Comparison of ENCODE assay signal across 1 cellular context in genomic region chr4:109434007-109434792, GRCh38.
TF ChIP-seq lines count a peak whose summit lies in the region.

No MANE protein-coding gene starts in this region.

TF ChIP-seq in HepG2, 621 proteins besides CTCF, POLR2A, EP300 and RAD21 (continued from another document and continues in another):
- TF ChIP-seq, protein P1, sequence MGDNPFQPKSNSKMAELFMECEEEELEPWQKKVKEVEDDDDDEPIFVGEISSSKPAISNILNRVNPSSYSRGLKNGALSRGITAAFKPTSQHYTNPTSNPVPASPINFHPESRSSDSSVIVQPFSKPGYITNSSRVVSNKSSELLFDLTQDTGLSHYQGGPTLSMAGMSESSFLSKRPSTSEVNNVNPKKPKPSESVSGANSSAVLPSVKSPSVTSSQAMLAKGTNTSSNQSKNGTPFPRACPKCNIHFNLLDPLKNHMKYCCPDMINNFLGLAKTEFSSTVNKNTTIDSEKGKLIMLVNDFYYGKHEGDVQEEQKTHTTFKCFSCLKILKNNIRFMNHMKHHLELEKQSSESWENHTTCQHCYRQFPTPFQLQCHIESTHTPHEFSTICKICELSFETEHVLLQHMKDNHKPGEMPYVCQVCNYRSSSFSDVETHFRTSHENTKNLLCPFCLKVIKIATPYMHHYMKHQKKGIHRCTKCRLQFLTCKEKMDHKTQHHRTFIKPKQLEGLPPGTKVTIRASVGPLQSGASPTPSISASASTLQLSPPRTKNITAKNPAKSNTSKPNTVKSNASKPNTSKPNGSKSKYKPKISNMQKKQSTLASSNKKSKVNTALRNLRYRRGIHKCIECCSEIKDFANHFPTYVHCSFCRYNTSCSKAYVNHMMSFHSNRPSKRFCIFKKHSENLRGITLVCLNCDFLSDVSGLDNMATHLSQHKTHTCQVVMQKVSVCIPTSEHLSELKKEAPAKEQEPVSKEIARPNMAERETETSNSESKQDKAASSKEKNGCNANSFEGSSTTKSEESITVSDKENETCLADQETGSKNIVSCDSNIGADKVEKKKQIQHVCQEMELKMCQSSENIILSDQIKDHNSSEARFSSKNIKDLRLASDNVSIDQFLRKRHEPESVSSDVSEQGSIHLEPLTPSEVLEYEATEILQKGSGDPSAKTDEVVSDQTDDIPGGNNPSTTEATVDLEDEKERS (CRISPR knock-in tag; IDR thresholded peaks at IDR 0.05): 0 out of 2 replicates have a peak, but pooled peaks have one; percentile 31
- TF ChIP-seq, protein P2, sequence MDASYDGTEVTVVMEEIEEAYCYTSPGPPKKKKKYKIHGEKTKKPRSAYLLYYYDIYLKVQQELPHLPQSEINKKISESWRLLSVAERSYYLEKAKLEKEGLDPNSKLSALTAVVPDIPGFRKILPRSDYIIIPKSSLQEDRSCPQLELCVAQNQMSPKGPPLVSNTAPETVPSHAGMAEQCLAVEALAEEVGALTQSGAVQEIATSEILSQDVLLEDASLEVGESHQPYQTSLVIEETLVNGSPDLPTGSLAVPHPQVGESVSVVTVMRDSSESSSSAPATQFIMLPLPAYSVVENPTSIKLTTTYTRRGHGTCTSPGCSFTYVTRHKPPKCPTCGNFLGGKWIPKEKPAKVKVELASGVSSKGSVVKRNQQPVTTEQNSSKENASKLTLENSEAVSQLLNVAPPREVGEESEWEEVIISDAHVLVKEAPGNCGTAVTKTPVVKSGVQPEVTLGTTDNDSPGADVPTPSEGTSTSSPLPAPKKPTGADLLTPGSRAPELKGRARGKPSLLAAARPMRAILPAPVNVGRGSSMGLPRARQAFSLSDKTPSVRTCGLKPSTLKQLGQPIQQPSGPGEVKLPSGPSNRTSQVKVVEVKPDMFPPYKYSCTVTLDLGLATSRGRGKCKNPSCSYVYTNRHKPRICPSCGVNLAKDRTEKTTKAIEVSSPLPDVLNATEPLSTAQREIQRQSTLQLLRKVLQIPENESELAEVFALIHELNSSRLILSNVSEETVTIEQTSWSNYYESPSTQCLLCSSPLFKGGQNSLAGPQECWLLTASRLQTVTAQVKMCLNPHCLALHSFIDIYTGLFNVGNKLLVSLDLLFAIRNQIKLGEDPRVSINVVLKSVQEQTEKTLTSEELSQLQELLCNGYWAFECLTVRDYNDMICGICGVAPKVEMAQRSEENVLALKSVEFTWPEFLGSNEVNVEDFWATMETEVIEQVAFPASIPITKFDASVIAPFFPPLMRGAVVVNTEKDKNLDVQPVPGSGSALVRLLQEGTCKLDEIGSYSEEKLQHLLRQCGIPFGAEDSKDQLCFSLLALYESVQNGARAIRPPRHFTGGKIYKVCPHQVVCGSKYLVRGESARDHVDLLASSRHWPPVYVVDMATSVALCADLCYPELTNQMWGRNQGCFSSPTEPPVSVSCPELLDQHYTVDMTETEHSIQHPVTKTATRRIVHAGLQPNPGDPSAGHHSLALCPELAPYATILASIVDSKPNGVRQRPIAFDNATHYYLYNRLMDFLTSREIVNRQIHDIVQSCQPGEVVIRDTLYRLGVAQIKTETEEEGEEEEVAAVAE (CRISPR knock-in tag; IDR thresholded peaks at IDR 0.05; ENCODE audit: borderline replicate concordance): no peak
- no peak for TF ChIP-seq TMF1 (CRISPR knock-in tag; IDR thresholded peaks at IDR 0.05; ENCODE audit: low read depth)
- TF ChIP-seq, protein P3, sequence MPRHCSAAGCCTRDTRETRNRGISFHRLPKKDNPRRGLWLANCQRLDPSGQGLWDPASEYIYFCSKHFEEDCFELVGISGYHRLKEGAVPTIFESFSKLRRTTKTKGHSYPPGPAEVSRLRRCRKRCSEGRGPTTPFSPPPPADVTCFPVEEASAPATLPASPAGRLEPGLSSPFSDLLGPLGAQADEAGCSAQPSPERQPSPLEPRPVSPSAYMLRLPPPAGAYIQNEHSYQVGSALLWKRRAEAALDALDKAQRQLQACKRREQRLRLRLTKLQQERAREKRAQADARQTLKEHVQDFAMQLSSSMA (CRISPR knock-in tag; IDR thresholded peaks at IDR 0.05): no peak
- TF ChIP-seq MIER2 (CRISPR knock-in tag; IDR thresholded peaks at IDR 0.05): no peak
- TF ChIP-seq ZBTB14 (CRISPR knock-in tag; IDR thresholded peaks at IDR 0.05): no peak; the same call in 1 of the 2 replicates
- no peak for TF ChIP-seq ISX (CRISPR knock-in tag; conservative IDR thresholded peaks at IDR 0.05)
- no peak for TF ChIP-seq TFE3 (CRISPR knock-in tag; IDR thresholded peaks at IDR 0.05)
- TF ChIP-seq, protein P4, sequence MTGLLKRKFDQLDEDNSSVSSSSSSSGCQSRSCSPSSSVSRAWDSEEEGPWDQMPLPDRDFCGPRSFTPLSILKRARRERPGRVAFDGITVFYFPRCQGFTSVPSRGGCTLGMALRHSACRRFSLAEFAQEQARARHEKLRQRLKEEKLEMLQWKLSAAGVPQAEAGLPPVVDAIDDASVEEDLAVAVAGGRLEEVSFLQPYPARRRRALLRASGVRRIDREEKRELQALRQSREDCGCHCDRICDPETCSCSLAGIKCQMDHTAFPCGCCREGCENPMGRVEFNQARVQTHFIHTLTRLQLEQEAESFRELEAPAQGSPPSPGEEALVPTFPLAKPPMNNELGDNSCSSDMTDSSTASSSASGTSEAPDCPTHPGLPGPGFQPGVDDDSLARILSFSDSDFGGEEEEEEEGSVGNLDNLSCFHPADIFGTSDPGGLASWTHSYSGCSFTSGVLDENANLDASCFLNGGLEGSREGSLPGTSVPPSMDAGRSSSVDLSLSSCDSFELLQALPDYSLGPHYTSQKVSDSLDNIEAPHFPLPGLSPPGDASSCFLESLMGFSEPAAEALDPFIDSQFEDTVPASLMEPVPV (CRISPR knock-in tag; IDR thresholded peaks at IDR 0.05): no peak
- no peak for TF ChIP-seq MEIS2 (CRISPR knock-in tag; IDR thresholded peaks at IDR 0.05)
- TF ChIP-seq KMT2B (CRISPR knock-in tag; IDR thresholded peaks at IDR 0.05): 0 out of 2 replicates have a peak, but pooled peaks have one; percentile 31
- 0 out of 2 replicates have a peak, but pooled peaks have one; percentile 24 for TF ChIP-seq SATB2 (CRISPR knock-in tag; IDR thresholded peaks at IDR 0.05)
- no peak for TF ChIP-seq MED13 (CRISPR knock-in tag; IDR thresholded peaks at IDR 0.05)
- TF ChIP-seq ZC3H4 (CRISPR knock-in tag; IDR thresholded peaks at IDR 0.05; ENCODE audit: borderline replicate concordance): no peak
- no peak for TF ChIP-seq ZNF670 (CRISPR knock-in tag; IDR thresholded peaks at IDR 0.05; ENCODE audit: borderline replicate concordance)
- TF ChIP-seq THAP9 (CRISPR knock-in tag; IDR thresholded peaks at IDR 0.05; ENCODE audit: borderline replicate concordance): no peak
- TF ChIP-seq SAFB2 (CRISPR knock-in tag; IDR thresholded peaks at IDR 0.05; ENCODE audit: borderline replicate concordance, low read depth): no peak
- no peak for TF ChIP-seq NBN (conservative IDR thresholded peaks at IDR 0.05)
- no peak for TF ChIP-seq HMG20A (CRISPR knock-in tag; IDR thresholded peaks at IDR 0.05; ENCODE audit: borderline replicate concordance)
- TF ChIP-seq SYNCRIP (IDR thresholded peaks at IDR 0.05; ENCODE audit: insufficient read depth, low read depth, low read length): no peak
- TF ChIP-seq ZNF572 (CRISPR knock-in tag; IDR thresholded peaks at IDR 0.05): no peak
- TF ChIP-seq ZC3H13 (CRISPR knock-in tag; IDR thresholded peaks at IDR 0.05): no peak
- TF ChIP-seq, protein P5, sequence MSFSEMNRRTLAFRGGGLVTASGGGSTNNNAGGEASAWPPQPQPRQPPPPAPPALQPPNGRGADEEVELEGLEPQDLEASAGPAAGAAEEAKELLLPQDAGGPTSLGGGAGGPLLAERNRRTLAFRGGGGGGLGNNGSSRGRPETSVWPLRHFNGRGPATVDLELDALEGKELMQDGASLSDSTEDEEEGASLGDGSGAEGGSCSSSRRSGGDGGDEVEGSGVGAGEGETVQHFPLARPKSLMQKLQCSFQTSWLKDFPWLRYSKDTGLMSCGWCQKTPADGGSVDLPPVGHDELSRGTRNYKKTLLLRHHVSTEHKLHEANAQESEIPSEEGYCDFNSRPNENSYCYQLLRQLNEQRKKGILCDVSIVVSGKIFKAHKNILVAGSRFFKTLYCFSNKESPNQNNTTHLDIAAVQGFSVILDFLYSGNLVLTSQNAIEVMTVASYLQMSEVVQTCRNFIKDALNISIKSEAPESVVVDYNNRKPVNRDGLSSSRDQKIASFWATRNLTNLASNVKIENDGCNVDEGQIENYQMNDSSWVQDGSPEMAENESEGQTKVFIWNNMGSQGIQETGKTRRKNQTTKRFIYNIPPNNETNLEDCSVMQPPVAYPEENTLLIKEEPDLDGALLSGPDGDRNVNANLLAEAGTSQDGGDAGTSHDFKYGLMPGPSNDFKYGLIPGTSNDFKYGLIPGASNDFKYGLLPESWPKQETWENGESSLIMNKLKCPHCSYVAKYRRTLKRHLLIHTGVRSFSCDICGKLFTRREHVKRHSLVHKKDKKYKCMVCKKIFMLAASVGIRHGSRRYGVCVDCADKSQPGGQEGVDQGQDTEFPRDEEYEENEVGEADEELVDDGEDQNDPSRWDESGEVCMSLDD (CRISPR knock-in tag; IDR thresholded peaks at IDR 0.05; ENCODE audit: borderline replicate concordance): no peak
- TF ChIP-seq SP2 (CRISPR knock-in tag; IDR thresholded peaks at IDR 0.05): no peak; the same call in 1 of the 2 replicates
- TF ChIP-seq PHB2 (IDR thresholded peaks at IDR 0.05; ENCODE audit: partially characterized antibody): no peak
- no peak for TF ChIP-seq ZNF605 (CRISPR knock-in tag; IDR thresholded peaks at IDR 0.05)
- no peak for TF ChIP-seq SOX13 (IDR thresholded peaks at IDR 0.05)
- no peak for TF ChIP-seq SOX13 (CRISPR knock-in tag; conservative IDR thresholded peaks at IDR 0.05 in 1 of 2, IDR thresholded peaks at IDR 0.05 in 1 of 2)
- TF ChIP-seq, protein P6, sequence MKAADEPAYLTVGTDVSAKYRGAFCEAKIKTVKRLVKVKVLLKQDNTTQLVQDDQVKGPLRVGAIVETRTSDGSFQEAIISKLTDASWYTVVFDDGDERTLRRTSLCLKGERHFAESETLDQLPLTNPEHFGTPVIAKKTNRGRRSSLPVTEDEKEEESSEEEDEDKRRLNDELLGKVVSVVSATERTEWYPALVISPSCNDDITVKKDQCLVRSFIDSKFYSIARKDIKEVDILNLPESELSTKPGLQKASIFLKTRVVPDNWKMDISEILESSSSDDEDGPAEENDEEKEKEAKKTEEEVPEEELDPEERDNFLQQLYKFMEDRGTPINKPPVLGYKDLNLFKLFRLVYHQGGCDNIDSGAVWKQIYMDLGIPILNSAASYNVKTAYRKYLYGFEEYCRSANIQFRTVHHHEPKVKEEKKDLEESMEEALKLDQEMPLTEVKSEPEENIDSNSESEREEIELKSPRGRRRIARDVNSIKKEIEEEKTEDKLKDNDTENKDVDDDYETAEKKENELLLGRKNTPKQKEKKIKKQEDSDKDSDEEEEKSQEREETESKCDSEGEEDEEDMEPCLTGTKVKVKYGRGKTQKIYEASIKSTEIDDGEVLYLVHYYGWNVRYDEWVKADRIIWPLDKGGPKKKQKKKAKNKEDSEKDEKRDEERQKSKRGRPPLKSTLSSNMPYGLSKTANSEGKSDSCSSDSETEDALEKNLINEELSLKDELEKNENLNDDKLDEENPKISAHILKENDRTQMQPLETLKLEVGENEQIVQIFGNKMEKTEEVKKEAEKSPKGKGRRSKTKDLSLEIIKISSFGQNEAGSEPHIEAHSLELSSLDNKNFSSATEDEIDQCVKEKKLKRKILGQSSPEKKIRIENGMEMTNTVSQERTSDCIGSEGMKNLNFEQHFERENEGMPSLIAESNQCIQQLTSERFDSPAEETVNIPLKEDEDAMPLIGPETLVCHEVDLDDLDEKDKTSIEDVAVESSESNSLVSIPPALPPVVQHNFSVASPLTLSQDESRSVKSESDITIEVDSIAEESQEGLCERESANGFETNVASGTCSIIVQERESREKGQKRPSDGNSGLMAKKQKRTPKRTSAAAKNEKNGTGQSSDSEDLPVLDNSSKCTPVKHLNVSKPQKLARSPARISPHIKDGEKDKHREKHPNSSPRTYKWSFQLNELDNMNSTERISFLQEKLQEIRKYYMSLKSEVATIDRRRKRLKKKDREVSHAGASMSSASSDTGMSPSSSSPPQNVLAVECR (CRISPR knock-in tag; IDR thresholded peaks at IDR 0.05; ENCODE audit: borderline replicate concordance): peak; percentile 35
- no peak for TF ChIP-seq ZMYM3 (CRISPR knock-in tag; IDR thresholded peaks at IDR 0.05)
- TF ChIP-seq SRY (CRISPR knock-in tag; IDR thresholded peaks at IDR 0.05): 0 out of 2 replicates have a peak, but pooled peaks have one; percentile 10
- TF ChIP-seq HNRNPUL1 (IDR thresholded peaks at IDR 0.05; ENCODE audit: low read depth, low read length): no peak
- no peak for TF ChIP-seq HIVEP1 (CRISPR knock-in tag; IDR thresholded peaks at IDR 0.05)
- TF ChIP-seq GTF3A (CRISPR knock-in tag; conservative IDR thresholded peaks at IDR 0.05): no peak
- TF ChIP-seq ZNF30 (CRISPR knock-in tag; IDR thresholded peaks at IDR 0.05): no peak
- no peak for TF ChIP-seq ELF4 (CRISPR knock-in tag; IDR thresholded peaks at IDR 0.05; ENCODE audit: borderline replicate concordance)
- TF ChIP-seq HMG20B (CRISPR knock-in tag; conservative IDR thresholded peaks at IDR 0.05): no peak
